9 cellular contexts compared by ENCODE assay signal in the genomic region with DNA sequence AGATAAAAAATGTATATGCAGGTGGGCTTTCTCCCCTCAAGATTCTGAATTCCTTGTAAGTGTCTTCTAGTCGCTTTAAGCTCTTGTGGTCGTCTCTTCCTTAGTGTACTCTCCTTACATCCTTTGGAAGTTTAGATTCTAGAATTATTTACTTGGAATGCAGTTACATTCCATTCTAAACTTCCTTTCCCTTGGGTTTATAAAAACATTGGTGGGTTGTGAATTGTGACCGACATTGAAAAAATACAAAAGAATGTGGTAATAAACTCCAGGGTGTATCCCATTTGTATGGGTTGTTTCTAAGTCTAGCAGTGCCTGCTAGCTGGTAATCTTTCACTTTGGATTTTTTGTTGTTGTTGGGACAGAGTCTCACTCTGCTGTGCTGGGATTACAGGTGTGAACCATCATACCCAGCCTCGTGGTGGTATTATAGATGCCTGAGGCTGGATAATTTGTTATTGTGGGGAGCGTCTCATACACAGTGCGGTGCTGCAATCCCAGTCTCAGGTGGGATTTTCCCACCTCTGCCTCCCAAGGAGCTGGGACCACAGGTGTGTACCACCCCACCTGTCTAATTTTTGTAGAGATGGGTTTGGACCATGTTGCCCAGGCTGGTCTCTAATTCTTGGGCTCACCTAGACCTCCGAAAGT. TPM values are rescaled to one million over a fixed set of nuclear protein-coding genes. Genes with fewer than 3 reads are reported as not detected.
DNase-seq lines count a peak whose midpoint lies in the region; ATAC-seq and TF ChIP-seq lines count a peak whose summit lies in the region.
"Had no signal": no experiment of that assay in that cellular context is flagged by ENCODE, and none has a peak within 500 bp of the region (broad histone marks: within the 10 kb centered on the region; RNA-seq: fewer than 3 reads in every experiment).

No MANE protein-coding gene starts in this region.

- no peak for TF ChIP-seq CTCF in AG04450 (IDR thresholded peaks at IDR 0.05; ENCODE audit: low read depth, low read length)
- TF ChIP-seq CTCF in nephron progenitor cell (IDR thresholded peaks at IDR 0.05), result no peak
- TF ChIP-seq CTCF in GM23338 (conservative IDR thresholded peaks at IDR 0.05; ENCODE audit: low read depth in 2 of 2), result no peak
- TF ChIP-seq CTCF in foreskin keratinocyte (conservative IDR thresholded peaks at IDR 0.05), result no peak

- no peak overlapping the region for H3K9ac ChIP-seq in Karpas-422 (ENCODE audit: low read length)

- H3K9me2 ChIP-seq in Karpas-422 (replicated peaks; ENCODE audit: insufficient read depth, low read length) (no peaks in the 10 kb centered on the region), GM23338 (ENCODE audit: insufficient read depth) (no peaks in the 10 kb centered on the region)

- H3K27me3 Mint-ChIP-seq in nephron progenitor cell (ENCODE audit: low read depth, poor library complexity), result no peaks in the 10 kb centered on the region
- H3K27me3 Mint-ChIP-seq in GM23338 (ENCODE audit: insufficient read depth, low read depth, poor library complexity), result peaks cover 18% of the 10 kb centered on the region

- H3K4me3 Mint-ChIP-seq in nephron progenitor cell (no peak overlapping the region), GM23338 (no peak overlapping the region)

- H3K9me3 ChIP-seq in AG04450 (ENCODE audit: control insufficient read depth, insufficient read depth, low read length), result no peaks in the 10 kb centered on the region
- no peaks in the 10 kb centered on the region for H3K9me3 ChIP-seq in Karpas-422 (ENCODE audit: low read length)

- H3K4me2 ChIP-seq in Karpas-422 (ENCODE audit: low read depth, low read length, poor library complexity, severe bottlenecking) (no peak overlapping the region), GM23338 (no peak overlapping the region)

- ATAC-seq in GM23338 (no peak), GM18505 (IDR thresholded peaks at IDR 0.05; ENCODE audit: unreplicated experiment) (no peak), foreskin keratinocyte (no peak)

- H4K20me1 ChIP-seq in Karpas-422 (ENCODE audit: insufficient read depth, low read depth, low read length) (no peaks in the 10 kb centered on the region), GM23338 (replicated peaks; ENCODE audit: insufficient read depth) (peaks cover 50% of the 10 kb centered on the region)

- H3F3A ChIP-seq in GM23338 (replicated peaks; ENCODE audit: low read depth), result no peaks in the 10 kb centered on the region; the same call in 1 of the 2 replicates

- H3K9me3 Mint-ChIP-seq in nephron progenitor cell, result peaks cover 25% of the 10 kb centered on the region
- H3K9me3 Mint-ChIP-seq in GM23338, result no peaks in the 10 kb centered on the region

- H3K36me3 ChIP-seq in Karpas-422 (ENCODE audit: insufficient read depth, low read length) (no peaks in the 10 kb centered on the region; the same call in 1 of the 2 replicates), GM23338 (ENCODE audit: insufficient read depth) (no peaks in the 10 kb centered on the region)

- H3K4me1 ChIP-seq in Karpas-422 (ENCODE audit: low read length), result peaks cover 51% of the 10 kb centered on the region
- peaks cover 39% of the 10 kb centered on the region for H3K4me1 ChIP-seq in GM23338 (ENCODE audit: insufficient read depth)
- peaks cover 39% of the 10 kb centered on the region for H3K4me1 ChIP-seq in foreskin keratinocyte

- no peak for DNase-seq in AG04450 (ENCODE audit: low read depth, low spot score)
- DNase-seq in LHCN-M2 (ENCODE audit: low read depth), result peak; percentile 62
- DNase-seq in dermis blood vessel endothelial cell, result peak; percentile 57
- DNase-seq in nephron progenitor cell, result no peak
- DNase-seq in Karpas-422, result no peak
- DNase-seq in GM23338 (ENCODE audit: low spot score), result no peak
- DNase-seq in foreskin keratinocyte, result no peak
- DNase-seq: stimulated activated CD4-positive, alpha-beta T cell treated with anti-CD3 and anti-CD28 coated beads, Interleukin-4, amount 100 ng/mL, for 4 hours had no signal

- POLR2A ChIA-PET in AG04450 (lab: Yijun Ruan, JAX), result interaction anchor here (0.8 to 4.5 kb wide), 7 partner anchors 8 to 108 kb away, joined by 4 to 44 read pairs (median 9); partner anchors contain the start of gene CHD2

- no peak for TF ChIP-seq POLR2A in GM18505 (IDR thresholded peaks at IDR 0.05; ENCODE audit: borderline replicate concordance, extremely low read depth, insufficient read depth, insufficient read length)

- H3K4me3 ChIP-seq in AG04450 (ENCODE audit: low read depth, low read length) (peak overlapping the region; percentile 7; the same call in 1 of the 2 replicates), Karpas-422 (ENCODE audit: low read length) (no peak overlapping the region), GM23338 (no peak overlapping the region)

- H3K36me3 Mint-ChIP-seq in nephron progenitor cell (ENCODE audit: low read depth), result peaks cover 79% of the 10 kb centered on the region
- H3K36me3 Mint-ChIP-seq in GM23338 (ENCODE audit: low read depth), result peaks cover 32% of the 10 kb centered on the region

- H3K27ac Mint-ChIP-seq in nephron progenitor cell (peak overlapping the region; percentile 95), GM23338 (no peak overlapping the region)

- CTCF ChIA-PET in AG04450 (lab: Charles Lee), result interaction anchor here (0.7 to 5.8 kb wide), 4 partner anchors 10 to 158 kb away, joined by 4 to 54 read pairs (median 16); no protein-coding TSS in a partner anchor

- peaks cover 96% of the 10 kb centered on the region for H3K79me2 ChIP-seq in Karpas-422 (ENCODE audit: low read length)
- H3K79me2 ChIP-seq in GM23338 (replicated peaks; ENCODE audit: insufficient read depth), result peaks cover 96% of the 10 kb centered on the region

- H3K27ac ChIP-seq in AG04450 (ENCODE audit: low read depth, low read length), result peak overlapping the region; percentile 84
- H3K27ac ChIP-seq in Karpas-422 (ENCODE audit: low read length), result no peak overlapping the region
- no peak overlapping the region for H3K27ac ChIP-seq in GM23338 (ENCODE audit: low read depth)
- no peak overlapping the region for H3K27ac ChIP-seq in foreskin keratinocyte

- H3K27me3 ChIP-seq in AG04450 (ENCODE audit: control insufficient read depth, insufficient read depth, low read length) (no peaks in the 10 kb centered on the region), Karpas-422 (ENCODE audit: low read length) (no peaks in the 10 kb centered on the region), GM23338 (ENCODE audit: insufficient read depth) (no peaks in the 10 kb centered on the region), foreskin keratinocyte (no peaks in the 10 kb centered on the region)

- H2AFZ ChIP-seq in Karpas-422 (ENCODE audit: low read length) (no peak overlapping the region), GM23338 (no peak overlapping the region)

- H3K4me1 Mint-ChIP-seq in nephron progenitor cell, result peaks cover 77% of the 10 kb centered on the region
- peaks cover 86% of the 10 kb centered on the region for H3K4me1 Mint-ChIP-seq in GM23338

TF ChIP-seq in GM23338, 12 proteins besides CTCF, POLR2A, EP300 and RAD21 (continues in another document):
- TF ChIP-seq ZNF114 (CRISPR knock-in tag; IDR thresholded peaks at IDR 0.05), result no peak

RNA-seq across cellular contexts. Expression of gene CHD2, which starts 9.1 kb away (rescaled TPM):
- polyA plus RNA-seq in AG04450 (2011; rRNA removed) (62.6 and 74.8 TPM in 2 replicates), GM23338 (2016; fragmentation: Nextera tagmentation; extraction: Ambion mirVana) (112 and 130 TPM in 2 replicates), foreskin keratinocyte (12.9 and 13.7 TPM in 2 replicates)
- 163 and 178 TPM in 2 replicates for polyA minus RNA-seq in AG04450 (2011; rRNA and poly(A)+ RNA removed)
- total RNA-seq in LHCN-M2 (2014; rRNA removed) (28.6 and 36.0 TPM in 2 replicates), dermis blood vessel endothelial cell (67.0 and 67.9 TPM in 2 replicates), foreskin keratinocyte (43.6 and 57.5 TPM in 2 replicates)
- 15.4 TPM for polyA plus RNA-seq in LHCN-M2 (2012)
- 22.1 and 37.3 TPM in 2 replicates for total RNA-seq in Karpas-422 (2014; rRNA removed; shearing (Covaris generic); ENCODE audit: low replicate concordance)
- 108 and 119 TPM in 2 replicates for total RNA-seq in GM23338 (2014; rRNA removed; shearing (Covaris generic))

Comparison
In these comparisons a context has a peak if more than half of its experiments do, and no peak if none do; other contexts are left out.
1. DNase-seq: peak in LHCN-M2 (single experiment) and dermis blood vessel endothelial cell (single experiment); none in AG04450 (single experiment), nephron progenitor cell (single experiment), Karpas-422 (single experiment), GM23338 (single experiment) and foreskin keratinocyte (0 of 2).